Comparison of ENCODE assay signal across 8 cellular contexts in the genomic region with DNA sequence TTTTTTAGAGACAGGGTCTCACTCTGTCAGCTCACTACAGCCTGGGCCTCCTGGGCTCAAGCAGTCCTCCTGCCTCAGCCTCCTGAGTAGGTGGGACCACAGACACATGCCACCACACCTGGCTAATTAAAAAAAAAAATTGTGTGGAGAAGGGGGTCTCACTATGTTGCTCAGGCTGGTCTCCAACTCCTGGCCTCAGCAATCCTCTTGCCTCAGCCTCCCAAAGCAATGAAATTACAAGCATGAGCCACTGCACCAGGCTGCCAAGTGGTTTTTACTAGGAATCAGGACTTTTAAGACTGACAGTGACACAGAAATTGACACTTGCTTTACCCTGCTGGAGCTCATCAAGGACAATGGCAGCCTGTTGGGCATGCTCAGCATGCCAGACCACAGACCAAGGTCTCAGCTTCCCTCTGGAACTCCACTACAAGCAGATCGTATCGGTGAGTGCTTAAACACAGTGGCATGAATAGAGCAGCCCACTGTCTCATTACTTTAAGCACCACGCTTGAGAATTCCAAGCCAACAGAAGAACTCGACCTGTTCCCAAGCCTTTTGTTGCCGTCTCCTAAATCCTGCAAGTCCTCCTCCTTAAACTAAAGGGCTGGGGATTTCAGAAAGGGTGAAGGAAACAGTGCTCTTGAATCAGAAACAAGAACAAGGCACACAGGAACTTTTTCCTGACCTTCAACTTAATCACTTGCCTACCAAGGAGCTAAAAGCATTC. TPM values are rescaled to one million over a fixed set of nuclear protein-coding genes. Genes with fewer than 3 reads are reported as not detected.
A peak's percentile ranks its signal among the peaks of the same experiment; 100 is the strongest.
DNase-seq lines count a peak whose midpoint lies in the region; ATAC-seq, FAIRE-seq and TF ChIP-seq lines count a peak whose summit lies in the region.

No MANE protein-coding gene starts in this region.

- intact Hi-C loops in GM12878 (cut with micrococcal nuclease; ENCODE audit: unreplicated experiment) = loop anchor here (1.0 to 2.0 kb wide), 3 partner anchors 324 to 546 kb away; no protein-coding TSS in a partner anchor
- intact Hi-C loops in ovary (cut with DNase I) = loop anchor here in 2 of 4 donors (2.0 to 5.0 kb wide), 2 partner anchors 366 to 548 kb away; no protein-coding TSS in a partner anchor

- H3K27me3 ChIP-seq in GM12878 (replicated peaks in 1 of 2; ENCODE audit: control insufficient read depth in 2 of 2, insufficient read depth in 2 of 2, low read length in 1 of 2) (no peaks in the 10 kb centered on the region), neuronal stem cell (ENCODE audit: control insufficient read depth in 3 of 3, insufficient read depth in 3 of 3, low read depth in 1 of 3, low read length in 3 of 3) (no peaks in the 10 kb centered on the region), ovary (no peaks in the 10 kb centered on the region)

- no peaks in the 10 kb centered on the region for H4K20me1 ChIP-seq in GM12878 (ENCODE audit: control insufficient read depth, insufficient read depth)

- POLR2A ChIA-PET in GM12878 (lab: Charles Lee) (interaction anchor here (0.6 to 1.8 kb wide), 11 partner anchors 10 to 783 kb away, joined by 3 to 8 read pairs (median 5); partner anchors contain the start of gene SLC4A7), GM10248 (lab: Yijun Ruan, JAX) (no interaction called here)

- H3K36me3 ChIP-seq in GM12878 (ENCODE audit: control insufficient read depth in 2 of 2, insufficient read depth in 2 of 2, low read length in 1 of 2) (no peaks in the 10 kb centered on the region), neuronal stem cell (replicated peaks in 1 of 2; ENCODE audit: control insufficient read depth in 2 of 2, insufficient read depth in 2 of 2, low read length in 2 of 2) (no peaks in the 10 kb centered on the region), ovary (no peaks in the 10 kb centered on the region)

- in situ Hi-C loops in GM12878 (cut with MboI) = loop anchor here (5.0 kb wide), 1 partner anchor 368 kb away; no protein-coding TSS in a partner anchor

- FAIRE-seq in GM12878 (lab: Jason Lieb, UNC) = no peak

- no peak for TF ChIP-seq EP300 in GM12878 (IDR thresholded peaks at IDR 0.05; ENCODE audit: borderline replicate concordance in 1 of 2, control insufficient read depth in 1 of 2, low read depth in 2 of 2, low read length in 2 of 2)
- no peak for TF ChIP-seq EP300 in ovary (IDR thresholded peaks at IDR 0.05)

- TF ChIP-seq RAD21 in GM12878 (IDR thresholded peaks at IDR 0.05; ENCODE audit: insufficient read depth, low read depth, low read length) = no peak

- SMC1A ChIA-PET in GM12878 (lab: Charles Lee; ENCODE audit: uncharacterized antibody, unreplicated experiment) = interaction anchor here (0.6 to 4.9 kb wide), 41 partner anchors 8 to 987 kb away, joined by 3 to 38 read pairs (median 4); partner anchors contain the start of gene NEK10

- H3K4me2 ChIP-seq in GM12878 (ENCODE audit: control insufficient read depth, insufficient read depth) = no peak overlapping the region
- peak overlapping the region; percentile 18 for H3K4me2 ChIP-seq in neuronal stem cell (ENCODE audit: insufficient read depth, low read length, poor library complexity, severe bottlenecking)

- no peak overlapping the region for H2BK120ac ChIP-seq in neuronal stem cell (ENCODE audit: low read depth, low read length)

- H3K4me1 ChIP-seq in GM12878 (ENCODE audit: control insufficient read depth, insufficient read depth, low read length) = no peaks in the 10 kb centered on the region
- H3K4me1 ChIP-seq in neuronal stem cell (ENCODE audit: control insufficient read depth in 2 of 2, insufficient read depth in 1 of 2, low read depth in 1 of 2, low read length in 2 of 2) = peaks cover 0 to 1% of the 10 kb centered on the region in 2 donors
- peaks cover 8% of the 10 kb centered on the region for H3K4me1 ChIP-seq in ovary (ENCODE audit: insufficient read depth)

- WGBS in GM12878 (ENCODE audit: insufficient coverage, insufficient replicate concordance, low lambda C conversion rate, missing lambda C conversion rate) = 53% methylated on average over 5 of the region's 5 CpGs
- WGBS in neuronal stem cell (ENCODE audit: extremely low coverage in 2 of 2, insufficient read length in 2 of 2, insufficient replicate concordance in 1 of 2), 2 donors = no CpG with 5 or more reads among the region's 5 CpGs
- WGBS in ovary, 3 donors = 36 to 52% (median 44%) methylated on average over 5 of the region's 5 CpGs

- H3K9me3 ChIP-seq in GM12878 (replicated peaks; ENCODE audit: control insufficient read depth, insufficient read depth, low read length) = no peaks in the 10 kb centered on the region
- H3K9me3 ChIP-seq in neuronal stem cell (replicated peaks in 1 of 2; ENCODE audit: control insufficient read depth in 2 of 2, insufficient read depth in 1 of 2, low read depth in 1 of 2, low read length in 2 of 2) = no peaks in the 10 kb centered on the region
- H3K9me3 ChIP-seq in ovary = no peaks in the 10 kb centered on the region

- no peak overlapping the region for H3K23ac ChIP-seq in neuronal stem cell (ENCODE audit: low read depth, low read length, poor library complexity)

- H2BK15ac ChIP-seq in neuronal stem cell (ENCODE audit: low read length) = no peak overlapping the region

- RAD21 ChIA-PET in GM12878 (lab: Charles Lee; ENCODE audit: unreplicated experiment) = interaction anchor here (0.6 to 4.8 kb wide), 34 partner anchors 15 to 664 kb away, joined by 3 to 31 read pairs (median 4); no protein-coding TSS in a partner anchor

- TF ChIP-seq POLR2A in GM12878 (IDR thresholded peaks at IDR 0.05; ENCODE audit: low read depth, low read length) (no peak), ovary (IDR thresholded peaks at IDR 0.05) (no peak)

- no peak overlapping the region for H2BK12ac ChIP-seq in neuronal stem cell (ENCODE audit: low read length)

- H3K14ac ChIP-seq in neuronal stem cell (ENCODE audit: low read length) = no peak overlapping the region

- no peaks in the 10 kb centered on the region for H3K79me2 ChIP-seq in GM12878 (ENCODE audit: control insufficient read depth, insufficient read depth, low read length)

- TF ChIP-seq CTCF in GM12878 (IDR thresholded peaks at IDR 0.05 in 2 of 3, conservative IDR thresholded peaks at IDR 0.05 in 1 of 3; ENCODE audit: control insufficient read depth in 2 of 3, extremely low read depth in 1 of 3, insufficient read depth in 1 of 3, low read depth in 3 of 3, low read length in 3 of 3) = no peak
- no peak for TF ChIP-seq CTCF in GM10248 (IDR thresholded peaks at IDR 0.05; ENCODE audit: control extremely low read depth, extremely low read depth, low read depth, missing control alignments)
- no peak for TF ChIP-seq CTCF in ovary (IDR thresholded peaks at IDR 0.05)

- no peak overlapping the region for H3K4ac ChIP-seq in neuronal stem cell (ENCODE audit: low read length)

- peak overlapping the region; percentile 85 for H2AFZ ChIP-seq in GM12878 (ENCODE audit: control insufficient read depth, low read depth, low read length)
- peak overlapping the region; percentile 82 for H2AFZ ChIP-seq in neuronal stem cell (ENCODE audit: low read length)

- no TSS peak for BruUV-seq in GM12878 (replicated peaks; lab: Mats Ljungman, UMichigan)

- peak; percentile 12 for ATAC-seq in GM19328 (IDR thresholded peaks at IDR 0.05; ENCODE audit: unreplicated experiment)
- ATAC-seq in HG03439 (IDR thresholded peaks at IDR 0.05; ENCODE audit: unreplicated experiment) = peak; percentile 11
- ATAC-seq in GM12878 = peak; percentile 42

- no peak overlapping the region for H2BK5ac ChIP-seq in neuronal stem cell (ENCODE audit: low read length)

- H4K91ac ChIP-seq in neuronal stem cell (ENCODE audit: low read depth, low read length, poor library complexity) = no peak overlapping the region

- CTCF ChIA-PET in GM12878 (lab: Yijun Ruan, JAX) (interaction anchor here (0.6 to 4.3 kb wide), 44 partner anchors 10 to 1053 kb away, joined by 3 to 49 read pairs (median 4); partner anchors contain the start of gene SLC4A7), GM10248 (lab: Yijun Ruan, JAX) (interaction anchor here (0.6 to 3.8 kb wide), 30 partner anchors 8 to 659 kb away, joined by 3 to 37 read pairs (median 4); no protein-coding TSS in a partner anchor)

- H3K18ac ChIP-seq in neuronal stem cell (ENCODE audit: low read length) = no peak overlapping the region

- H3K4me3 ChIP-seq in GM12878 = no peak overlapping the region
- no peak overlapping the region for H3K4me3 ChIP-seq in neuronal stem cell (ENCODE audit: low read length in 2 of 2)
- H3K4me3 ChIP-seq in ovary = no peak overlapping the region

- H4K8ac ChIP-seq in neuronal stem cell (ENCODE audit: low read depth, low read length) = no peak overlapping the region

- H3K9ac ChIP-seq in GM12878 (ENCODE audit: control insufficient read depth, insufficient read depth, low read length) (no peak overlapping the region), neuronal stem cell (ENCODE audit: low read depth, low read length, poor library complexity) (no peak overlapping the region)

- no peak for DNase-seq in GM12878 (ENCODE audit: low read depth, low spot score)
- peak; percentile 52 for DNase-seq in neuronal stem cell (ENCODE audit: low spot score)
- no peak for DNase-seq in GM10248 (ENCODE audit: extremely low spot score)
- no peak for DNase-seq in central memory CD4-positive, alpha-beta T cell
- DNase-seq in ovary = no peak
- no peak for DNase-seq in DMS 273 (lab: John Stamatoyannopoulos, UW; ENCODE audit: unreplicated experiment)

- no peaks in the 10 kb centered on the region for H3K79me1 ChIP-seq in neuronal stem cell (ENCODE audit: low read depth, low read length)

- H3K27ac ChIP-seq in GM12878 (ENCODE audit: control insufficient read depth, insufficient read depth) (no peak overlapping the region), neuronal stem cell (replicated peaks; ENCODE audit: low read length) (no peak overlapping the region), ovary (peak overlapping the region in 1 of 2 donors; percentile 24)

- H2AK5ac ChIP-seq in neuronal stem cell (ENCODE audit: low read depth, low read length) = no peak overlapping the region

RNA-seq across cellular contexts. Expression of gene EOMES, which starts 41.4 kb away (rescaled TPM):
- total RNA-seq in GM12878 (2013; cell fraction: nucleolus; rRNA removed) = 12.8 and 13.0 TPM in 2 replicates
- 5.3 and 5.5 TPM in 2 replicates for total RNA-seq in GM12878 (2014; rRNA removed)
- total RNA-seq in GM12878 (2014; rRNA removed; fragmentation: Illumina TruSeq; extraction: Trizol) = 3.5 and 4.0 TPM in 2 replicates
- 5.5 and 6.1 TPM in 2 replicates for total RNA-seq in GM12878 (2021)
- polyA plus RNA-seq in GM12878 (2011; ENCODE audit: low read depth) = not detected
- polyA plus RNA-seq in GM12878 (2011; rRNA removed) = 148 and 178 TPM in 2 replicates
- polyA plus RNA-seq in GM12878 (2011; cell fraction: cytosol; rRNA removed) = 91.9 and 94.9 TPM in 2 replicates
- 127 and 131 TPM in 2 replicates for polyA plus RNA-seq in GM12878 (2011; cell fraction: nucleus; rRNA removed)
- polyA plus RNA-seq in GM12878 (2012) = 0.19 and 0.38 TPM in 2 replicates
- polyA plus RNA-seq in GM12878 (2014; fragmentation: Illumina TruSeq; extraction: Trizol) = 6.6 TPM in 2 replicates
- 1 to 10 TPM; 1.5 to 2.8 TPM for polyA plus RNA-seq in GM12878 (2014; fragmentation: Nextera tagmentation; extraction: Ambion mirVana)
- polyA plus RNA-seq in GM12878 (2014; rRNA removed) = 5.0 and 5.3 TPM in 2 replicates
- 1 to 10 TPM; 1.8 to 2.5 TPM for polyA plus RNA-seq in GM12878 (2016; fragmentation: Nextera tagmentation; extraction: Ambion mirVana)
- polyA minus RNA-seq in GM12878 (2011; rRNA and poly(A)+ RNA removed) = 105 and 117 TPM in 2 replicates
- 46.0 and 51.6 TPM in 2 replicates for polyA minus RNA-seq in GM12878 (2011; cell fraction: cytosol; rRNA and poly(A)+ RNA removed)
- 51.7 and 77.5 TPM in 2 replicates for polyA minus RNA-seq in GM12878 (2011; cell fraction: nucleus; rRNA and poly(A)+ RNA removed)
- polyA plus RNA-seq in neuronal stem cell (2013, experiment 1 of 2) = 0.06 TPM
- polyA plus RNA-seq in neuronal stem cell (2013, experiment 2 of 2) = 0.07 TPM
- total RNA-seq in ovary = 1 to 10 TPM in 1 of 7 donors, under 1 TPM in 4, not detected in 2; 0.13 to 1.1 (median 0.20) TPM
- 1 to 10 TPM in 1 of 2 donors, under 1 TPM in 1; 0.05 to 2.2 TPM for polyA plus RNA-seq in ovary
